In genomic region chr6:89352329-89353117, GRCh38 we compare ENCODE assay signal across 1 cellular context.
TF ChIP-seq lines count a peak whose summit lies in the region.

TSS of gene UBE2J1 (minus strand) at chr6:89352722. CDS start at chr6:89352569, 153 bp downstream.

TF ChIP-seq in GM23338, 12 proteins besides CTCF, POLR2A, EP300 and RAD21 (continued from another document):
- TF ChIP-seq ZNF114 (CRISPR knock-in tag; IDR thresholded peaks at IDR 0.05) (no peak), NANOG (IDR thresholded peaks at IDR 0.05; ENCODE audit: borderline replicate concordance) (no peak), ETS1 (IDR thresholded peaks at IDR 0.05) (no peak), REST (IDR thresholded peaks at IDR 0.05; ENCODE audit: unreplicated experiment) (no peak), CREB1 (CRISPR knock-in tag; IDR thresholded peaks at IDR 0.05; ENCODE audit: low read depth) (peak; percentile 78)
